Comparison of ENCODE assay signal across 17 cellular contexts in the genomic region with DNA sequence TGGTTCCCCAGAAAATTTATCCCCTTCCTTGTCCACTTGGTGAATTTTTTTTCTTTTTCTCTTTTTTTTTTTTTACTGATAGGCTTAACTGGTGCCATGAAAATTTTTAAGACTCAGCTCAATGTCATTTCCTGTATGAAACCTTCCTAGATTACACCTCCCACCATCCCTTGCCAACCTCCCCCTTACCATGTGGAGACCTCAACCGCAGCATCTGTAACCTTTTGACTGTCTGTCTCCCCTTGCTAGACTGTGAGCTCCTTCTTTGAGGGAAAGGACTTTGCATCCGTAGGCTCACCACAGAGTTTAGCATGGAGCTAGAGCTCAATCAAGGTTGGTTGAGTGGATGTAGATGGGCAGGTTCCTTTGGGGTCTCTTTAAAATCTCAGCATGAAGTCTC.
"Had no signal": no experiment of that assay in that cellular context is flagged by ENCODE, and none has a peak within 500 bp of the region (broad histone marks: within the 10 kb centered on the region; RNA-seq: fewer than 3 reads in every experiment).

No MANE protein-coding gene starts in this region.

- H3K27ac Mint-ChIP-seq: activated naive CD8-positive, alpha-beta T cell treated with anti-CD3 and anti-CD28 coated beads, Interleukin-2, amount 10 ng/mL, durations not matched to agents 7 days and 5 days; brain; effector memory CD8-positive, alpha-beta T cell had no signal

- ATAC-seq: effector memory CD8-positive, alpha-beta T cell; heart right ventricle; left lung; upper lobe of right lung had no signal

- H3K36me3 Mint-ChIP-seq: activated naive CD8-positive, alpha-beta T cell treated with anti-CD3 and anti-CD28 coated beads, Interleukin-2, amount 10 ng/mL, durations not matched to agents 7 days and 5 days; brain had no signal

- H3K9me3 Mint-ChIP-seq: activated naive CD8-positive, alpha-beta T cell treated with anti-CD3 and anti-CD28 coated beads, Interleukin-2, amount 10 ng/mL, durations not matched to agents 7 days and 5 days; effector memory CD8-positive, alpha-beta T cell had no signal

- DNase-seq: activated CD4-positive, alpha-beta T cell treated with anti-CD3 and anti-CD28 coated beads for 1 hour; activated gamma-delta T cell treated with Interleukin-2 at 50 U/mL for 16 hours; activated naive CD8-positive, alpha-beta T cell treated with anti-CD3 and anti-CD28 coated beads, Interleukin-2, amount 10 ng/mL, durations not matched to agents 7 days and 5 days; activated T-cell treated with anti-CD3 and anti-CD28 coated beads, Interleukin-2, amount 50 U/mL, for 1 hour; caudate nucleus; effector memory CD8-positive, alpha-beta T cell; esophagus squamous epithelium; heart right ventricle; left lung; midbrain; occipital lobe; retina; stimulated activated CD4-positive, alpha-beta T cell treated with anti-CD3 and anti-CD28 coated beads, Interleukin-1b, Interleukin-23, amount 100 ng/mL, for 48 hours; SW 1271; upper lobe of right lung; WERI-Rb-1 had no signal

- H3K27ac ChIP-seq: esophagus squamous epithelium, heart right ventricle, left lung, upper lobe of right lung, WERI-Rb-1 had no signal

- H3K4me3 Mint-ChIP-seq: activated naive CD8-positive, alpha-beta T cell treated with anti-CD3 and anti-CD28 coated beads, Interleukin-2, amount 10 ng/mL, durations not matched to agents 7 days and 5 days; brain; effector memory CD8-positive, alpha-beta T cell had no signal
